In the genomic region with DNA sequence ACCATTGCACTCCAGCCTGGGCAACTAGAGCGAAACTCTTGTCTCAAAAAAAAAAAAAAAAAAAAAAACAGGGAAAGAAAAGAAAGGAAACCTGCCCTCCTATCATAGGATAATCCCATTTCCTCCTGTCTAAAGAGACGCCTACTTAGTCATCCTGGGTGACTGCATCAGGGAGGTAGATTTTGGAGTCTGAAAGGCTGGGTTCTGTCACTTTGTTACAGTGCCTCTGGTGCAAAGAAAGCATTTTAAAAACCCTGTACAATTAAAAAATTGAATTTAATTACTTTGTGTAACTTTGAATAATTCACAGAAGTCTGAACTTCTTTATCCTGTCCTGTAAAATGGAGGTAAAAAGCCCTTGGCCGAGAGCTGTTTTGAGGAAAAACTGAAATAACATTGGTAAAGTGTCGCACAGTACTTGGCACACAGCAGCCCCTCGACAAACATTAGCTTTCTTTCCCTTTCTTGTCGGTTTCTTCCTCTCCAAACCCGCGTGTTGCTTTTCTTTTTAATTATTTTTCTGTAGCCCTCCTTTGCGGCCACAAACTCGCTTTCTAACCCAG, we compare ENCODE assay signal across 8 cellular contexts. TPM values are rescaled to one million over a fixed set of nuclear protein-coding genes. Genes with fewer than 3 reads are reported as not detected.
DNase-seq lines count a peak whose midpoint lies in the region; ATAC-seq lines count a peak whose summit lies in the region.

No MANE protein-coding gene starts in this region.

- peak overlapping the region; percentile 91 to 100 (median 99) for H3K4me3 Mint-ChIP-seq in naive B cell

- DNase-seq in NCI-H82 (lab: John Stamatoyannopoulos, UW) (peak; percentile 74), dermis blood vessel endothelial cell (peak; percentile 32), naive B cell (no peak), NCI-H446 treated with DMSO at 0.1 percent for 48 hours (lab: John Stamatoyannopoulos, UW) (no peak), germinal center (ENCODE audit: low spot score) (no peak)

- H3K27me3 Mint-ChIP-seq in naive B cell = no peaks in the 10 kb centered on the region

- H3K27ac Mint-ChIP-seq in naive B cell = peak overlapping the region; percentile 95 to 98 (median 97)

- H3K4me1 Mint-ChIP-seq in naive B cell = peaks cover 23 to 55% (median 38%) of the 10 kb centered on the region in 3 donors

- ATAC-seq in naive B cell (ENCODE audit: low read depth in 2 of 2) (no peak), GM19452 (IDR thresholded peaks at IDR 0.05; ENCODE audit: unreplicated experiment) (no peak), HG03108 (IDR thresholded peaks at IDR 0.05; ENCODE audit: unreplicated experiment) (no peak)

- peak overlapping the region; percentile 79 for H3K4me3 ChIP-seq in GM08714 (ENCODE audit: low read length)

- H3K9me3 Mint-ChIP-seq in naive B cell = no peaks in the 10 kb centered on the region

- no peaks in the 10 kb centered on the region for H3K36me3 Mint-ChIP-seq in naive B cell

RNA-seq across cellular contexts. Expression of gene HDAC1, which starts 0.7 kb away (rescaled TPM):
- total RNA-seq in dermis blood vessel endothelial cell = 176 and 202 TPM in 2 replicates
- 100 to 1,000 TPM; 179 to 253 (median 204) TPM for polyA plus RNA-seq in naive B cell (ENCODE audit: low read depth in 6 of 6)

RNA-seq across cellular contexts. Expression of gene LCK, which starts 40.2 kb away (rescaled TPM):
- 0.09 and 0.17 TPM in 2 replicates for total RNA-seq in dermis blood vessel endothelial cell
- 100 to 1,000 TPM in 1 of 6 donors, 10 to 100 TPM in 5; 57.7 to 124 (median 61.1) TPM for polyA plus RNA-seq in naive B cell (ENCODE audit: low read depth in 6 of 6)

RNA-seq across cellular contexts. Expression of gene FAM167B, which starts 44.2 kb away (rescaled TPM):
- 2.4 and 30.8 TPM in 2 replicates for total RNA-seq in dermis blood vessel endothelial cell
- polyA plus RNA-seq in naive B cell (ENCODE audit: low read depth in 6 of 6) = under 1 TPM in 1 of 6 donors, not detected in 5; 0.42 TPM

RNA-seq across cellular contexts. Expression of gene MARCKSL1, which starts 44.8 kb away (rescaled TPM):
- 129 and 147 TPM in 2 replicates for total RNA-seq in dermis blood vessel endothelial cell
- 100 to 1,000 TPM; 171 to 297 (median 207) TPM for polyA plus RNA-seq in naive B cell (ENCODE audit: low read depth in 6 of 6)

Comparison
In these comparisons a context has a peak if more than half of its experiments do, and no peak if none do; other contexts are left out.
1. DNase-seq: peak in NCI-H82 (single experiment) and dermis blood vessel endothelial cell (single experiment); none in naive B cell (single experiment), NCI-H446 treated with DMSO at 0.1 percent for 48 hours (single experiment) and germinal center (single experiment).